In genomic region chr12:42442888-42443287, GRCh38 we compare ENCODE assay signal across 25 cellular contexts.
"Had no signal": no experiment of that assay in that cellular context is flagged by ENCODE, and none has a peak within 500 bp of the region (broad histone marks: within the 10 kb centered on the region; RNA-seq: fewer than 3 reads in every experiment).

No MANE protein-coding gene starts in this region.

- H3K27ac ChIP-seq: colonic mucosa, foreskin keratinocyte, left ventricle myocardium inferior, lower lobe of right lung, parathyroid adenoma, psoas muscle, spleen, tibial nerve had no signal

- H3K27me3 Mint-ChIP-seq: memory B cell; naive B cell; stimulated activated memory B cell treated with anti-CD40 and anti-IgM and Interleukin-4, amounts not matched to agents 10 μg/mL and 1 μg/mL and 100 μg/mL, for 72 hours; stimulated activated naive CD8-positive, alpha-beta T cell treated with anti-CD3 and anti-CD28 coated beads, Interleukin-15, Interleukin-2, amounts not matched to agents 100 ng/mL and 50 ng/mL, for 24 hours had no signal

- H3K27me3 ChIP-seq: colonic mucosa, foreskin keratinocyte, hepatocyte, spleen, tibial nerve had no signal

- H3K9ac ChIP-seq: parathyroid adenoma had no signal

- H3K9me3 ChIP-seq: colonic mucosa, psoas muscle had no signal

- DNase-seq: colonic mucosa; dermis blood vessel endothelial cell; endodermal cell; erythroblast; foreskin keratinocyte; kidney; left cardiac atrium; left ventricle myocardium inferior; lower lobe of right lung; naive B cell; occipital lobe; psoas muscle; spleen; stimulated activated CD4-positive, alpha-beta T cell treated with anti-CD3 and anti-CD28 coated beads, Interleukin-15, amount 100 ng/mL, for 24 hours; stimulated activated CD4-positive, alpha-beta T cell treated with anti-CD3 and anti-CD28 coated beads, Interleukin-1b, Interleukin-23, amount 100 ng/mL, for 48 hours; stimulated activated CD4-positive, alpha-beta T cell treated with anti-CD3 and anti-CD28 coated beads, Interleukin-4, amount 100 ng/mL, for 24 hours had no signal

- H3K4me1 ChIP-seq: colonic mucosa, foreskin keratinocyte, parathyroid adenoma, psoas muscle had no signal

- H3K36me3 ChIP-seq: colonic mucosa had no signal

- H3K4me3 Mint-ChIP-seq: memory B cell; nephron; stimulated activated memory B cell treated with anti-CD40 and anti-IgM and Interleukin-4, amounts not matched to agents 10 μg/mL and 1 μg/mL and 100 μg/mL, for 72 hours; stimulated activated naive CD8-positive, alpha-beta T cell treated with anti-CD3 and anti-CD28 coated beads, Interleukin-15, Interleukin-2, amounts not matched to agents 100 ng/mL and 50 ng/mL, for 24 hours had no signal

- FAIRE-seq: endothelial cell of umbilical vein, kidney had no signal

- H3K27ac Mint-ChIP-seq: memory B cell; nephron; stimulated activated memory B cell treated with anti-CD40 and anti-IgM and Interleukin-4, amounts not matched to agents 10 μg/mL and 1 μg/mL and 100 μg/mL, for 72 hours; stimulated activated naive CD8-positive, alpha-beta T cell treated with anti-CD3 and anti-CD28 coated beads, Interleukin-15, Interleukin-2, amounts not matched to agents 100 ng/mL and 50 ng/mL, for 24 hours had no signal

- H2AFZ ChIP-seq: hepatocyte, parathyroid adenoma had no signal

- H3K4me3 ChIP-seq: colonic mucosa, hepatocyte, left ventricle myocardium inferior, lower lobe of right lung, psoas muscle, spleen, tibial nerve had no signal

- H3K9me3 Mint-ChIP-seq: stimulated activated naive CD8-positive, alpha-beta T cell treated with anti-CD3 and anti-CD28 coated beads, Interleukin-15, Interleukin-2, amounts not matched to agents 100 ng/mL and 50 ng/mL, for 24 hours had no signal

- H3K79me2 ChIP-seq: hepatocyte, parathyroid adenoma had no signal

- ATAC-seq: foreskin keratinocyte; left cardiac atrium; psoas muscle; sciatic nerve; stimulated activated memory B cell treated with anti-CD40 and anti-IgM and Interleukin-4, amounts not matched to agents 10 μg/mL and 1 μg/mL and 100 μg/mL, for 72 hours had no signal
